21 cellular contexts compared by ENCODE assay signal in the genomic region with DNA sequence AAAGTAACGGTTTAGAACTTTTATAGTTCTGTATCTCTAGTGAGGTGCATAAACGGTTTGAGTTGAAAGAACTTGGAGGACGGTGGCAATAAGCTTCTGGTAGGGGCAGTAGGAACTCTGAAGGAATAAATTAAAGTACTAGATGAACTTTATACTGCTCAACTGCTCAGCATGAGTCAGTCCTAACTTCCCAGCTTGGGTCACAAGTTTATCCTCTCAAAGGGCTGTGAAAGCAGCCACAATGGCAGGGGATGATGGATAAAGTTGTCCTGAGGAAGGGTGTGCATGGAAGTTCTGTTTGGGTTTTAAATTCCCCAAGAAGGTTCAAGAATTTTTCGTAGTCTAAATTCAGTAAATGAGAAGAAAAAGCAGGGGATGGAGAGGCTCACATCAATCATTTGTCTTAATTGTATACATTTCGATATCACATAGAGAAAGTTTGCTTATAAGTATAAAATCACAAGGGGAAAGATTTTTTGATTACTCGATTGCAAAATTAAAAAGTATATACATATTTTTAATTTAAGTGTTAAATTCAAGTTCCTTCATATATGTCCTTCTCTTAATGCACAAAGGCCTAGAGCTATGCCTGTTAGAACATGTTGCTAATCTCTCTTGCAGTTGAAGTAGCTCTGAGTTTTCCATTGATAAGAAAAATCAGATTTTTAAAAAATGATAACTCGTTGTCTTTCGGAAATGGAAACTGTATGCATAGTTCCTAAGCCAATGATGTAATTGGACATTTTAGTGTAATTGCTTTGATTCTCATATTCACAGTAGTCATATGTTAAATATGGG.
"Had no signal": no experiment of that assay in that cellular context is flagged by ENCODE, and none has a peak within 500 bp of the region (broad histone marks: within the 10 kb centered on the region; RNA-seq: fewer than 3 reads in every experiment).

No MANE protein-coding gene starts in this region.

- H3K4me1 ChIP-seq: gastrocnemius medialis, right atrium auricular region had no signal

- DNase-seq: activated CD4-positive, alpha-beta T cell treated with anti-CD3 and anti-CD28 coated beads, Interleukin-2, amount 10 ng/mL, durations not matched to agents 7 days and 5 days; activated CD8-positive, alpha-beta memory T cell treated with anti-CD3 and anti-CD28 coated beads, Interleukin-2, amount 50 U/mL, for 48 hours; activated gamma-delta T cell treated with Interleukin-2 at 50 U/mL for 16 hours; activated naive CD8-positive, alpha-beta T cell treated with anti-CD3 and anti-CD28 coated beads for 36 hours; anterior cingulate cortex; dorsolateral prefrontal cortex; gastrocnemius medialis; heart left ventricle; naive B cell; posterior cingulate gyrus; stimulated activated CD4-positive, alpha-beta T cell treated with anti-CD3 and anti-CD28 coated beads, Interleukin-4, amount 100 ng/mL, for 4 hours; stimulated activated CD8-positive, alpha-beta memory T cell treated with anti-CD3 and anti-CD28 coated beads, Interleukin-4, amount 100 ng/mL, for 48 hours; stimulated activated naive CD4-positive, alpha-beta T cell treated with Interleukin-2 at 50 U/mL for 16 hours had no signal

- H3K9me3 Mint-ChIP-seq: activated naive CD8-positive, alpha-beta T cell treated with anti-CD3 and anti-CD28 coated beads for 36 hours had no signal

- H3K4me3 Mint-ChIP-seq: activated CD4-positive, alpha-beta T cell treated with anti-CD3 and anti-CD28 coated beads, Interleukin-2, amount 10 ng/mL, durations not matched to agents 7 days and 5 days; activated naive CD8-positive, alpha-beta T cell treated with anti-CD3 and anti-CD28 coated beads for 36 hours; naive B cell; T-helper 2 cell treated with Interferon-gamma antibody and Interleukin-4, amounts not matched to agents 5 μg/mL and 100 μg/mL, for 36 hours; type B pancreatic cell had no signal

- H3K27ac Mint-ChIP-seq: activated CD4-positive, alpha-beta T cell treated with anti-CD3 and anti-CD28 coated beads, Interleukin-2, amount 10 ng/mL, durations not matched to agents 7 days and 5 days; activated naive CD8-positive, alpha-beta T cell treated with anti-CD3 and anti-CD28 coated beads for 36 hours; naive B cell; T-helper 2 cell treated with Interferon-gamma antibody and Interleukin-4, amounts not matched to agents 5 μg/mL and 100 μg/mL, for 36 hours; type B pancreatic cell had no signal

- ATAC-seq: esophagus mucosa, gastrocnemius medialis, heart left ventricle had no signal

- H3K27me3 ChIP-seq: gastrocnemius medialis, heart left ventricle, neutrophil, right atrium auricular region, suprapubic skin had no signal

- H3K27ac ChIP-seq: dorsolateral prefrontal cortex, gastrocnemius medialis, heart left ventricle, neutrophil, right atrium auricular region, skin epidermis, suprapubic skin had no signal

- H3K4me1 Mint-ChIP-seq: activated CD4-positive, alpha-beta T cell treated with anti-CD3 and anti-CD28 coated beads, Interleukin-2, amount 10 ng/mL, durations not matched to agents 7 days and 5 days; activated naive CD8-positive, alpha-beta T cell treated with anti-CD3 and anti-CD28 coated beads for 36 hours; naive B cell had no signal

- H3K9me3 ChIP-seq: gastrocnemius medialis, neutrophil, right atrium auricular region, suprapubic skin had no signal

- H3K36me3 ChIP-seq: gastrocnemius medialis, heart left ventricle, neutrophil, right atrium auricular region, suprapubic skin had no signal

- H3K36me3 Mint-ChIP-seq: activated naive CD8-positive, alpha-beta T cell treated with anti-CD3 and anti-CD28 coated beads for 36 hours; naive B cell; type B pancreatic cell had no signal

- H3K4me3 ChIP-seq: dorsolateral prefrontal cortex, gastrocnemius medialis, heart left ventricle, lung, right atrium auricular region, skin epidermis, suprapubic skin had no signal
